ENCODE assay signal across 17 cellular contexts in genomic region chr17:48970224-48970623, GRCh38. TPM values are rescaled to one million over a fixed set of nuclear protein-coding genes. Genes with fewer than 3 reads are reported as not detected.
DNase-seq lines count a peak whose midpoint lies in the region; TF ChIP-seq lines count a peak whose summit lies in the region.
"Had no signal": no experiment of that assay in that cellular context is flagged by ENCODE, and none has a peak within 500 bp of the region (broad histone marks: within the 10 kb centered on the region; RNA-seq: fewer than 3 reads in every experiment).

No MANE protein-coding gene starts in this region.

- intact Hi-C loops in ovary (cut with DNase I) = loop anchor here in 1 of 4 donors (2.0 kb wide), 1 partner anchor 731 kb away; no protein-coding TSS in a partner anchor

- H3K9ac ChIP-seq in smooth muscle cell (ENCODE audit: low read depth) = no peak overlapping the region
- no peak overlapping the region for H3K9ac ChIP-seq in GM23248

- in situ Hi-C loops in GM23248 (cut with MboI) = no loop called here

- peaks cover 21% of the 10 kb centered on the region for H3F3A ChIP-seq in smooth muscle cell (ENCODE audit: low read depth)
- peaks cover 14% of the 10 kb centered on the region for H3F3A ChIP-seq in GM23248 (ENCODE audit: insufficient read depth)

- H3K27me3 ChIP-seq in smooth muscle cell (ENCODE audit: low read depth) = no peaks in the 10 kb centered on the region
- no peaks in the 10 kb centered on the region for H3K27me3 ChIP-seq in ovary
- H3K27me3 ChIP-seq in GM23248 (replicated peaks; ENCODE audit: insufficient read depth) = no peaks in the 10 kb centered on the region

- H2AFZ ChIP-seq in smooth muscle cell (ENCODE audit: low read depth) (peak overlapping the region; percentile 10), GM23248 (no peak overlapping the region)

- H3K4me2 ChIP-seq in smooth muscle cell (peak overlapping the region; percentile 32), GM23248 (ENCODE audit: unreplicated experiment) (no peak overlapping the region)

- WGBS in smooth muscle cell (ENCODE audit: low lambda C conversion rate) = 61% methylated on average over 4 of the region's 4 CpGs
- WGBS in ovary, 3 donors = 14 to 17% (median 15%) methylated on average over 4 of the region's 4 CpGs
- 57 to 65% methylated on average over 4 of the region's 4 CpGs for WGBS in GM23248 (ENCODE audit: low coverage in 1 of 2, low lambda C conversion rate in 2 of 2, missing lambda C conversion rate in 2 of 2), 2 experiments

- TF ChIP-seq POLR2A in erythroblast (IDR thresholded peaks at IDR 0.05; ENCODE audit: low read length) (no peak), ovary (IDR thresholded peaks at IDR 0.05) (no peak)

- H3K79me2 ChIP-seq in smooth muscle cell (ENCODE audit: low read depth) = no peaks in the 10 kb centered on the region
- H3K79me2 ChIP-seq in GM23248 (ENCODE audit: insufficient read depth) = no peaks in the 10 kb centered on the region

- peak overlapping the region; percentile 96 for H3K27ac ChIP-seq in smooth muscle cell (ENCODE audit: low read depth)
- no peak overlapping the region for H3K27ac ChIP-seq in ovary
- H3K27ac ChIP-seq in GM23248 = no peak overlapping the region

- H4K20me1 ChIP-seq in smooth muscle cell (ENCODE audit: low read depth) = no peaks in the 10 kb centered on the region
- H4K20me1 ChIP-seq in GM23248 (ENCODE audit: insufficient read depth) = no peaks in the 10 kb centered on the region

- no peaks in the 10 kb centered on the region for H3K36me3 ChIP-seq in smooth muscle cell (ENCODE audit: low read depth)
- H3K36me3 ChIP-seq in ovary = no peaks in the 10 kb centered on the region
- H3K36me3 ChIP-seq in GM23248 (ENCODE audit: low read depth) = no peaks in the 10 kb centered on the region

- DNase-seq in NCI-H748 (lab: John Stamatoyannopoulos, UW; ENCODE audit: unreplicated experiment) = peak; percentile 52
- no peak for DNase-seq in NCI-H748 treated with DMSO at 0.1 percent for 48 hours (lab: John Stamatoyannopoulos, UW)
- peak; percentile 54 for DNase-seq in NCI-H2227 (lab: John Stamatoyannopoulos, UW; ENCODE audit: unreplicated experiment)
- DNase-seq in erythroblast (lab: John Stamatoyannopoulos, UW) = peak; percentile 10 to 17
- no peak for DNase-seq in smooth muscle cell (lab: John Stamatoyannopoulos, UW; ENCODE audit: unreplicated experiment)
- no peak for DNase-seq in activated T-cell treated with anti-CD3 and anti-CD28 coated beads, Interleukin-2, amount 50 U/mL, for 1 hour
- DNase-seq in ovary = no peak
- DNase-seq in GM23248 = no peak
- DNase-seq: activated CD4-positive, alpha-beta T cell treated with anti-CD3 and anti-CD28 coated beads for 36 hours; activated T-cell treated with anti-CD3 and anti-CD28 coated beads, Interleukin-2, amount 50 U/mL, for 24 hours; Calu3; H7; NCI-H226 had no signal

- H3K4me1 ChIP-seq in smooth muscle cell (ENCODE audit: low read depth) (peaks cover 17% of the 10 kb centered on the region), ovary (ENCODE audit: insufficient read depth) (no peaks in the 10 kb centered on the region), GM23248 (ENCODE audit: insufficient read depth) (peaks cover 26% of the 10 kb centered on the region)

- H3K4me3 ChIP-seq in smooth muscle cell (no peak overlapping the region), ovary (no peak overlapping the region), GM23248 (no peak overlapping the region)

- no peaks in the 10 kb centered on the region for H3K9me3 ChIP-seq in smooth muscle cell (replicated peaks; ENCODE audit: low read depth)
- H3K9me3 ChIP-seq in ovary = no peaks in the 10 kb centered on the region
- no peaks in the 10 kb centered on the region for H3K9me3 ChIP-seq in GM23248 (ENCODE audit: low read depth)

- no peak for TF ChIP-seq EP300 in ovary (IDR thresholded peaks at IDR 0.05)

- TF ChIP-seq CTCF in smooth muscle cell (IDR thresholded peaks at IDR 0.05; ENCODE audit: borderline replicate concordance, insufficient read depth, poor library complexity, severe bottlenecking) (no peak), ovary (IDR thresholded peaks at IDR 0.05) (no peak)

- no peaks in the 10 kb centered on the region for H3K9me2 ChIP-seq in GM23248 (ENCODE audit: insufficient read depth)

RNA-seq across cellular contexts. Expression of gene GIP, which starts 1.8 kb away (rescaled TPM):
- total RNA-seq in smooth muscle cell (not detected in 2 replicates), ovary (not detected)
- polyA plus RNA-seq in smooth muscle cell (1.6 and 1.9 TPM in 2 replicates), ovary (not detected), GM23248 (2016; fragmentation: Nextera tagmentation; extraction: Ambion mirVana) (0.28 TPM in 1 of 2 replicates, not detected in the other)
- not detected in 2 replicates for total RNA-seq in GM23248 (2014; rRNA removed; shearing (Covaris generic))
- total RNA-seq: activated CD4-positive, alpha-beta T cell treated with anti-CD3 and anti-CD28 coated beads for 36 hours; Calu3; M059J; mesenteric fat pad; omental fat pad; T-helper 1 cell treated with Interleukin-12 subunit alpha and Interleukin-12 subunit beta and Interleukin-4 antibody, amounts not matched to agents 30 ng/mL and 1 ng/mL, for 36 hours had no signal

RNA-seq across cellular contexts. Expression of gene SNF8, which starts 25.6 kb away (rescaled TPM):
- total RNA-seq in smooth muscle cell (69.0 and 69.6 TPM in 2 replicates), ovary (10 to 100 TPM; 41.0 to 94.2 (median 66.7) TPM)
- polyA plus RNA-seq in smooth muscle cell (260 and 263 TPM in 2 replicates), ovary (10 to 100 TPM; 65.0 to 73.1 TPM), GM23248 (2016; fragmentation: Nextera tagmentation; extraction: Ambion mirVana) (176 and 179 TPM in 2 replicates)
- 81.6 and 94.9 TPM in 2 replicates for total RNA-seq in GM23248 (2014; rRNA removed; shearing (Covaris generic))

RNA-seq across cellular contexts. Expression of gene IGF2BP1, which starts 27.0 kb away (rescaled TPM):
- 51.0 and 54.6 TPM in 2 replicates for total RNA-seq in smooth muscle cell
- polyA plus RNA-seq in smooth muscle cell = 49.7 and 51.4 TPM in 2 replicates
- 1 to 10 TPM in 1 of 7 donors, not detected in 6; 1.0 TPM for total RNA-seq in ovary
- polyA plus RNA-seq in ovary = under 1 TPM in 1 of 2 donors, not detected in 1; 0.12 TPM
- total RNA-seq in GM23248 (2014; rRNA removed; shearing (Covaris generic)) = 4.3 and 5.7 TPM in 2 replicates
- 5.6 and 8.1 TPM in 2 replicates for polyA plus RNA-seq in GM23248 (2016; fragmentation: Nextera tagmentation; extraction: Ambion mirVana)
- total RNA-seq: mesenteric fat pad had no signal

Comparison
In these comparisons a context has a peak if more than half of its experiments do, and no peak if none do; other contexts are left out.
1. DNase-seq: peak in NCI-H748 (single experiment), NCI-H2227 (single experiment) and erythroblast (2 of 2); none in NCI-H748 treated with DMSO at 0.1 percent for 48 hours (single experiment), smooth muscle cell (single experiment), activated T-cell treated with anti-CD3 and anti-CD28 coated beads, Interleukin-2, amount 50 U/mL, for 1 hour (single experiment), ovary (0 of 5) and GM23248 (single experiment).